1 cellular context compared by ENCODE assay signal in genomic region chr6:139423970-139424667, GRCh38.
TF ChIP-seq lines count a peak whose summit lies in the region.

No MANE protein-coding gene starts in this region.

TF ChIP-seq in K562, 482 proteins besides CTCF, POLR2A, EP300 and RAD21 (continued from another document):
- TF ChIP-seq, protein P1, sequence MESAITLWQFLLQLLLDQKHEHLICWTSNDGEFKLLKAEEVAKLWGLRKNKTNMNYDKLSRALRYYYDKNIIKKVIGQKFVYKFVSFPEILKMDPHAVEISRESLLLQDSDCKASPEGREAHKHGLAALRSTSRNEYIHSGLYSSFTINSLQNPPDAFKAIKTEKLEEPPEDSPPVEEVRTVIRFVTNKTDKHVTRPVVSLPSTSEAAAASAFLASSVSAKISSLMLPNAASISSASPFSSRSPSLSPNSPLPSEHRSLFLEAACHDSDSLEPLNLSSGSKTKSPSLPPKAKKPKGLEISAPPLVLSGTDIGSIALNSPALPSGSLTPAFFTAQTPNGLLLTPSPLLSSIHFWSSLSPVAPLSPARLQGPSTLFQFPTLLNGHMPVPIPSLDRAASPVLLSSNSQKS (CRISPR knock-in tag; IDR thresholded peaks at IDR 0.05), result no peak
- TF ChIP-seq ZBTB26 (CRISPR knock-in tag; IDR thresholded peaks at IDR 0.05) (no peak), HEY1 (CRISPR knock-in tag; IDR thresholded peaks at IDR 0.05; ENCODE audit: borderline replicate concordance) (no peak), ZNF512 (tag; IDR thresholded peaks at IDR 0.05) (no peak), RBM34 (IDR thresholded peaks at IDR 0.05; ENCODE audit: borderline replicate concordance, insufficient read depth, low read length) (no peak), CBFA2T3 (IDR thresholded peaks at IDR 0.05) (peak; percentile 77), SREBF2 (CRISPR knock-in tag; IDR thresholded peaks at IDR 0.05) (no peak), NFIC (IDR thresholded peaks at IDR 0.05) (peak; percentile 84), FOXM1 (IDR thresholded peaks at IDR 0.05; ENCODE audit: low read depth) (0 out of 2 replicates have a peak, but pooled peaks have one; percentile 19), FOXM1 (CRISPR knock-in tag; IDR thresholded peaks at IDR 0.05; ENCODE audit: low read depth) (no peak), MTA2 (IDR thresholded peaks at IDR 0.05; ENCODE audit: low read depth) (peak; percentile 40; the same call in 1 of the 2 replicates), ZNF444 (CRISPR knock-in tag; IDR thresholded peaks at IDR 0.05) (no peak), NCOR1 (IDR thresholded peaks at IDR 0.05) (peak; percentile 58), RCOR1 (IDR thresholded peaks at IDR 0.05; ENCODE audit: borderline replicate concordance in 1 of 2, low read depth in 2 of 2, low read length in 2 of 2) (peak in 1 of 2 experiments; percentile 54; a peak in 1 of 4 replicates)
- TF ChIP-seq, protein P2, sequence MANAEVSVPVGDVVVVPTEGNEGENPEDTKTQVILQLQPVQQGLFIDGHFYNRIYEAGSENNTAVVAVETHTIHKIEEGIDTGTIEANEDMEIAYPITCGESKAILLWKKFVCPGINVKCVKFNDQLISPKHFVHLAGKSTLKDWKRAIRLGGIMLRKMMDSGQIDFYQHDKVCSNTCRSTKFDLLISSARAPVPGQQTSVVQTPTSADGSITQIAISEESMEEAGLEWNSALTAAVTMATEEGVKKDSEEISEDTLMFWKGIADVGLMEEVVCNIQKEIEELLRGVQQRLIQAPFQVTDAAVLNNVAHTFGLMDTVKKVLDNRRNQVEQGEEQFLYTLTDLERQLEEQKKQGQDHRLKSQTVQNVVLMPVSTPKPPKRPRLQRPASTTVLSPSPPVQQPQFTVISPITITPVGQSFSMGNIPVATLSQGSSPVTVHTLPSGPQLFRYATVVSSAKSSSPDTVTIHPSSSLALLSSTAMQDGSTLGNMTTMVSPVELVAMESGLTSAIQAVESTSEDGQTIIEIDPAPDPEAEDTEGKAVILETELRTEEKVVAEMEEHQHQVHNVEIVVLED (CRISPR knock-in tag; IDR thresholded peaks at IDR 0.05), result no peak
- TF ChIP-seq, protein P3, sequence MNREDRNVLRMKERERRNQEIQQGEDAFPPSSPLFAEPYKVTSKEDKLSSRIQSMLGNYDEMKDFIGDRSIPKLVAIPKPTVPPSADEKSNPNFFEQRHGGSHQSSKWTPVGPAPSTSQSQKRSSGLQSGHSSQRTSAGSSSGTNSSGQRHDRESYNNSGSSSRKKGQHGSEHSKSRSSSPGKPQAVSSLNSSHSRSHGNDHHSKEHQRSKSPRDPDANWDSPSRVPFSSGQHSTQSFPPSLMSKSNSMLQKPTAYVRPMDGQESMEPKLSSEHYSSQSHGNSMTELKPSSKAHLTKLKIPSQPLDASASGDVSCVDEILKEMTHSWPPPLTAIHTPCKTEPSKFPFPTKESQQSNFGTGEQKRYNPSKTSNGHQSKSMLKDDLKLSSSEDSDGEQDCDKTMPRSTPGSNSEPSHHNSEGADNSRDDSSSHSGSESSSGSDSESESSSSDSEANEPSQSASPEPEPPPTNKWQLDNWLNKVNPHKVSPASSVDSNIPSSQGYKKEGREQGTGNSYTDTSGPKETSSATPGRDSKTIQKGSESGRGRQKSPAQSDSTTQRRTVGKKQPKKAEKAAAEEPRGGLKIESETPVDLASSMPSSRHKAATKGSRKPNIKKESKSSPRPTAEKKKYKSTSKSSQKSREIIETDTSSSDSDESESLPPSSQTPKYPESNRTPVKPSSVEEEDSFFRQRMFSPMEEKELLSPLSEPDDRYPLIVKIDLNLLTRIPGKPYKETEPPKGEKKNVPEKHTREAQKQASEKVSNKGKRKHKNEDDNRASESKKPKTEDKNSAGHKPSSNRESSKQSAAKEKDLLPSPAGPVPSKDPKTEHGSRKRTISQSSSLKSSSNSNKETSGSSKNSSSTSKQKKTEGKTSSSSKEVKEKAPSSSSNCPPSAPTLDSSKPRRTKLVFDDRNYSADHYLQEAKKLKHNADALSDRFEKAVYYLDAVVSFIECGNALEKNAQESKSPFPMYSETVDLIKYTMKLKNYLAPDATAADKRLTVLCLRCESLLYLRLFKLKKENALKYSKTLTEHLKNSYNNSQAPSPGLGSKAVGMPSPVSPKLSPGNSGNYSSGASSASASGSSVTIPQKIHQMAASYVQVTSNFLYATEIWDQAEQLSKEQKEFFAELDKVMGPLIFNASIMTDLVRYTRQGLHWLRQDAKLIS (CRISPR knock-in tag; IDR thresholded peaks at IDR 0.05), result no peak
